ENCODE assay signal across 1 cellular context in the genomic region with DNA sequence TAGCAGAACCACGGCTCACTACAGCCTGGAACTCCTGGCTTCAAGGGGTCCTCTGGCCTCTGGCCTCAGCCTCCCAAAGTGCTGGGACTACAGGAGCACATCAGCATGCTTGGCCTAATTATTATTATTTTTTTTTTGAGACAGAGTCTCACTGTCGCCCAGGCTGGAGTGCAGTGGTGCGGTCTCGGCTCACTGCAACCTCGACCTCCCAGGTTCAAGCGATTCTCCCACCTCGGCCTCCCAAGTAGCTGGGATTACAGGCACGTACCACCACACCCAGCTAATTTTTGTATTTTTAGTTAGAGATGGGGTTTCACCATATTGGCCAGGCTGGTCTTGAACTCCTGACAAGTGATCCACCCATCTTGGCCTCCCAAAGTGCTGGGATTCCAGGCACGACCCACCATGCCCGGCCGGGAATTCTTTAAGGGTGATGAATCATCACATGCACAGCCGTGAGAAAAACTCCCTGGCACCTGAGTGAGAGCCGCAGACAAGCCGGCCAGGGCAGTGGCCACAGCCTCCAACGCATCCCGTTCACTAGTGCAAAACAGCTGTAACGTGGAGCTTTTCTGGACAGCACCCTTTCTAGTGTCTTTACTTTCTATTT.
TF ChIP-seq lines count a peak whose summit lies in the region.
"Not testable (repeated sequence)": the region's sequence is repeated elsewhere in the genome, so short reads cannot be mapped to it uniquely, and the experiment has no call there.

No MANE protein-coding gene starts in this region.

TF ChIP-seq in HepG2, 621 proteins besides CTCF, POLR2A, EP300 and RAD21 (continued from another document and continues in another):
- TF ChIP-seq, protein P1, sequence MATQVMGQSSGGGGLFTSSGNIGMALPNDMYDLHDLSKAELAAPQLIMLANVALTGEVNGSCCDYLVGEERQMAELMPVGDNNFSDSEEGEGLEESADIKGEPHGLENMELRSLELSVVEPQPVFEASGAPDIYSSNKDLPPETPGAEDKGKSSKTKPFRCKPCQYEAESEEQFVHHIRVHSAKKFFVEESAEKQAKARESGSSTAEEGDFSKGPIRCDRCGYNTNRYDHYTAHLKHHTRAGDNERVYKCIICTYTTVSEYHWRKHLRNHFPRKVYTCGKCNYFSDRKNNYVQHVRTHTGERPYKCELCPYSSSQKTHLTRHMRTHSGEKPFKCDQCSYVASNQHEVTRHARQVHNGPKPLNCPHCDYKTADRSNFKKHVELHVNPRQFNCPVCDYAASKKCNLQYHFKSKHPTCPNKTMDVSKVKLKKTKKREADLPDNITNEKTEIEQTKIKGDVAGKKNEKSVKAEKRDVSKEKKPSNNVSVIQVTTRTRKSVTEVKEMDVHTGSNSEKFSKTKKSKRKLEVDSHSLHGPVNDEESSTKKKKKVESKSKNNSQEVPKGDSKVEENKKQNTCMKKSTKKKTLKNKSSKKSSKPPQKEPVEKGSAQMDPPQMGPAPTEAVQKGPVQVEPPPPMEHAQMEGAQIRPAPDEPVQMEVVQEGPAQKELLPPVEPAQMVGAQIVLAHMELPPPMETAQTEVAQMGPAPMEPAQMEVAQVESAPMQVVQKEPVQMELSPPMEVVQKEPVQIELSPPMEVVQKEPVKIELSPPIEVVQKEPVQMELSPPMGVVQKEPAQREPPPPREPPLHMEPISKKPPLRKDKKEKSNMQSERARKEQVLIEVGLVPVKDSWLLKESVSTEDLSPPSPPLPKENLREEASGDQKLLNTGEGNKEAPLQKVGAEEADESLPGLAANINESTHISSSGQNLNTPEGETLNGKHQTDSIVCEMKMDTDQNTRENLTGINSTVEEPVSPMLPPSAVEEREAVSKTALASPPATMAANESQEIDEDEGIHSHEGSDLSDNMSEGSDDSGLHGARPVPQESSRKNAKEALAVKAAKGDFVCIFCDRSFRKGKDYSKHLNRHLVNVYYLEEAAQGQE (IDR thresholded peaks at IDR 0.05; ENCODE audit: borderline replicate concordance in 1 of 2, low read depth in 1 of 2, low read length in 2 of 2): peak in 1 of 2 experiments; percentile 26; a peak in 2 of 4 replicates
- peak; percentile 50; the same call in 1 of the 3 replicates for TF ChIP-seq MXI1 (IDR thresholded peaks at IDR 0.05; ENCODE audit: borderline replicate concordance, low read depth, low read length)
- TF ChIP-seq RARA (CRISPR knock-in tag; IDR thresholded peaks at IDR 0.05): peak; percentile 49; the same call in 1 of the 2 replicates
- peak; percentile 65; the same call in 1 of the 2 replicates for TF ChIP-seq ZNF274 (CRISPR knock-in tag; IDR thresholded peaks at IDR 0.05)
- TF ChIP-seq, protein P2, sequence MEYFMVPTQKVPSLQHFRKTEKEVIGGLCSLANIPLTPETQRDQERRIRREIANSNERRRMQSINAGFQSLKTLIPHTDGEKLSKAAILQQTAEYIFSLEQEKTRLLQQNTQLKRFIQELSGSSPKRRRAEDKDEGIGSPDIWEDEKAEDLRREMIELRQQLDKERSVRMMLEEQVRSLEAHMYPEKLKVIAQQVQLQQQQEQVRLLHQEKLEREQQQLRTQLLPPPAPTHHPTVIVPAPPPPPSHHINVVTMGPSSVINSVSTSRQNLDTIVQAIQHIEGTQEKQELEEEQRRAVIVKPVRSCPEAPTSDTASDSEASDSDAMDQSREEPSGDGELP (IDR thresholded peaks at IDR 0.05; ENCODE audit: borderline replicate concordance, low read depth): peak; percentile 65; the same call in 1 of the 2 replicates
- peak; percentile 33; the same call in 1 of the 2 replicates for TF ChIP-seq ZNF749 (CRISPR knock-in tag; IDR thresholded peaks at IDR 0.05; ENCODE audit: borderline replicate concordance)
- TF ChIP-seq POLR2G (IDR thresholded peaks at IDR 0.05; ENCODE audit: low read depth, low read length): peak; percentile 82
- TF ChIP-seq SMYD3 (CRISPR knock-in tag; IDR thresholded peaks at IDR 0.05): 0 out of 2 replicates have a peak, but pooled peaks have one; percentile 9
- TF ChIP-seq, protein P3, sequence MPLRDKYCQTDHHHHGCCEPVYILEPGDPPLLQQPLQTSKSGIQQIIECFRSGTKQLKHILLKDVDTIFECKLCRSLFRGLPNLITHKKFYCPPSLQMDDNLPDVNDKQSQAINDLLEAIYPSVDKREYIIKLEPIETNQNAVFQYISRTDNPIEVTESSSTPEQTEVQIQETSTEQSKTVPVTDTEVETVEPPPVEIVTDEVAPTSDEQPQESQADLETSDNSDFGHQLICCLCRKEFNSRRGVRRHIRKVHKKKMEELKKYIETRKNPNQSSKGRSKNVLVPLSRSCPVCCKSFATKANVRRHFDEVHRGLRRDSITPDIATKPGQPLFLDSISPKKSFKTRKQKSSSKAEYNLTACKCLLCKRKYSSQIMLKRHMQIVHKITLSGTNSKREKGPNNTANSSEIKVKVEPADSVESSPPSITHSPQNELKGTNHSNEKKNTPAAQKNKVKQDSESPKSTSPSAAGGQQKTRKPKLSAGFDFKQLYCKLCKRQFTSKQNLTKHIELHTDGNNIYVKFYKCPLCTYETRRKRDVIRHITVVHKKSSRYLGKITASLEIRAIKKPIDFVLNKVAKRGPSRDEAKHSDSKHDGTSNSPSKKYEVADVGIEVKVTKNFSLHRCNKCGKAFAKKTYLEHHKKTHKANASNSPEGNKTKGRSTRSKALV (CRISPR knock-in tag; IDR thresholded peaks at IDR 0.05): peak; percentile 59; the same call in 1 of the 2 replicates
- peak; percentile 69 for TF ChIP-seq SALL1 (CRISPR knock-in tag; IDR thresholded peaks at IDR 0.05)
- TF ChIP-seq SIN3A (IDR thresholded peaks at IDR 0.05; ENCODE audit: borderline replicate concordance, low read depth, low read length): peak; percentile 78; the same call in 1 of the 2 replicates
- TF ChIP-seq HOXA5 (CRISPR knock-in tag; IDR thresholded peaks at IDR 0.05): 0 out of 2 replicates have a peak, but pooled peaks have one; percentile 71
- TF ChIP-seq ZMYM3 (CRISPR knock-in tag; IDR thresholded peaks at IDR 0.05): peak; percentile 59; the same call in 1 of the 2 replicates
- TF ChIP-seq ZFY (CRISPR knock-in tag; IDR thresholded peaks at IDR 0.05): peak; percentile 14; the same call in 1 of the 2 replicates
- TF ChIP-seq MAZ (IDR thresholded peaks at IDR 0.05; ENCODE audit: borderline replicate concordance, low read depth, low read length): 0 out of 2 replicates have a peak, but pooled peaks have one; percentile 7
- TF ChIP-seq MAZ (CRISPR knock-in tag; IDR thresholded peaks at IDR 0.05; ENCODE audit: low read depth): not testable (repeated sequence)
- peak; percentile 37; the same call in 1 of the 2 replicates for TF ChIP-seq ZNF143 (CRISPR knock-in tag; IDR thresholded peaks at IDR 0.05)
- TF ChIP-seq KDM5B (CRISPR knock-in tag; IDR thresholded peaks at IDR 0.05; ENCODE audit: borderline replicate concordance): 0 out of 2 replicates have a peak, but pooled peaks have one; percentile 63
- TF ChIP-seq RBM39 (IDR thresholded peaks at IDR 0.05; ENCODE audit: low read depth, low read length, poor library complexity, severe bottlenecking): peak; percentile 63
- TF ChIP-seq SAFB2 (CRISPR knock-in tag; IDR thresholded peaks at IDR 0.05; ENCODE audit: borderline replicate concordance, low read depth): peak; percentile 64; the same call in 1 of the 2 replicates
- peak; percentile 87 for TF ChIP-seq BHLHE40 (IDR thresholded peaks at IDR 0.05; ENCODE audit: low read length)
- TF ChIP-seq, protein P4, sequence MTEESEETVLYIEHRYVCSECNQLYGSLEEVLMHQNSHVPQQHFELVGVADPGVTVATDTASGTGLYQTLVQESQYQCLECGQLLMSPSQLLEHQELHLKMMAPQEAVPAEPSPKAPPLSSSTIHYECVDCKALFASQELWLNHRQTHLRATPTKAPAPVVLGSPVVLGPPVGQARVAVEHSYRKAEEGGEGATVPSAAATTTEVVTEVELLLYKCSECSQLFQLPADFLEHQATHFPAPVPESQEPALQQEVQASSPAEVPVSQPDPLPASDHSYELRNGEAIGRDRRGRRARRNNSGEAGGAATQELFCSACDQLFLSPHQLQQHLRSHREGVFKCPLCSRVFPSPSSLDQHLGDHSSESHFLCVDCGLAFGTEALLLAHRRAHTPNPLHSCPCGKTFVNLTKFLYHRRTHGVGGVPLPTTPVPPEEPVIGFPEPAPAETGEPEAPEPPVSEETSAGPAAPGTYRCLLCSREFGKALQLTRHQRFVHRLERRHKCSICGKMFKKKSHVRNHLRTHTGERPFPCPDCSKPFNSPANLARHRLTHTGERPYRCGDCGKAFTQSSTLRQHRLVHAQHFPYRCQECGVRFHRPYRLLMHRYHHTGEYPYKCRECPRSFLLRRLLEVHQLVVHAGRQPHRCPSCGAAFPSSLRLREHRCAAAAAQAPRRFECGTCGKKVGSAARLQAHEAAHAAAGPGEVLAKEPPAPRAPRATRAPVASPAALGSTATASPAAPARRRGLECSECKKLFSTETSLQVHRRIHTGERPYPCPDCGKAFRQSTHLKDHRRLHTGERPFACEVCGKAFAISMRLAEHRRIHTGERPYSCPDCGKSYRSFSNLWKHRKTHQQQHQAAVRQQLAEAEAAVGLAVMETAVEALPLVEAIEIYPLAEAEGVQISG (CRISPR knock-in tag; IDR thresholded peaks at IDR 0.05): peak; percentile 72
- TF ChIP-seq ZNF549 (CRISPR knock-in tag; IDR thresholded peaks at IDR 0.05): 0 out of 2 replicates have a peak, but pooled peaks have one; percentile 51
- TF ChIP-seq MTA1 (CRISPR knock-in tag; IDR thresholded peaks at IDR 0.05; ENCODE audit: borderline replicate concordance): peak; percentile 44; the same call in 1 of the 2 replicates
- 0 out of 2 replicates have a peak, but pooled peaks have one; percentile 5 for TF ChIP-seq ZNF331 (CRISPR knock-in tag; IDR thresholded peaks at IDR 0.05)
- TF ChIP-seq, protein P5, sequence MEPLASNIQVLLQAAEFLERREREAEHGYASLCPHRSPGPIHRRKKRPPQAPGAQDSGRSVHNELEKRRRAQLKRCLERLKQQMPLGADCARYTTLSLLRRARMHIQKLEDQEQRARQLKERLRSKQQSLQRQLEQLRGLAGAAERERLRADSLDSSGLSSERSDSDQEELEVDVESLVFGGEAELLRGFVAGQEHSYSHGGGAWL (CRISPR knock-in tag; IDR thresholded peaks at IDR 0.05): 0 out of 2 replicates have a peak, but pooled peaks have one; percentile 45
- TF ChIP-seq ZNF160 (CRISPR knock-in tag; IDR thresholded peaks at IDR 0.05): 0 out of 2 replicates have a peak, but pooled peaks have one; percentile 37
- TF ChIP-seq, protein P6, sequence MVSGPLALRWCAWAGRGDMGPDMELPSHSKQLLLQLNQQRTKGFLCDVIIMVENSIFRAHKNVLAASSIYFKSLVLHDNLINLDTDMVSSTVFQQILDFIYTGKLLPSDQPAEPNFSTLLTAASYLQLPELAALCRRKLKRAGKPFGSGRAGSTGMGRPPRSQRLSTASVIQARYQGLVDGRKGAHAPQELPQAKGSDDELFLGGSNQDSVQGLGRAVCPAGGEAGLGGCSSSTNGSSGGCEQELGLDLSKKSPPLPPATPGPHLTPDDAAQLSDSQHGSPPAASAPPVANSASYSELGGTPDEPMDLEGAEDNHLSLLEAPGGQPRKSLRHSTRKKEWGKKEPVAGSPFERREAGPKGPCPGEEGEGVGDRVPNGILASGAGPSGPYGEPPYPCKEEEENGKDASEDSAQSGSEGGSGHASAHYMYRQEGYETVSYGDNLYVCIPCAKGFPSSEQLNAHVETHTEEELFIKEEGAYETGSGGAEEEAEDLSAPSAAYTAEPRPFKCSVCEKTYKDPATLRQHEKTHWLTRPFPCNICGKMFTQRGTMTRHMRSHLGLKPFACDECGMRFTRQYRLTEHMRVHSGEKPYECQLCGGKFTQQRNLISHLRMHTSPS (CRISPR knock-in tag; IDR thresholded peaks at IDR 0.05; ENCODE audit: low read depth): peak; percentile 71; the same call in 1 of the 2 replicates
- TF ChIP-seq KDM1A (CRISPR knock-in tag; IDR thresholded peaks at IDR 0.05): peak; percentile 50; the same call in 1 of the 2 replicates
- 0 out of 2 replicates have a peak, but pooled peaks have one; percentile 41 for TF ChIP-seq TMF1 (CRISPR knock-in tag; IDR thresholded peaks at IDR 0.05; ENCODE audit: low read depth)
- TF ChIP-seq, protein P7, sequence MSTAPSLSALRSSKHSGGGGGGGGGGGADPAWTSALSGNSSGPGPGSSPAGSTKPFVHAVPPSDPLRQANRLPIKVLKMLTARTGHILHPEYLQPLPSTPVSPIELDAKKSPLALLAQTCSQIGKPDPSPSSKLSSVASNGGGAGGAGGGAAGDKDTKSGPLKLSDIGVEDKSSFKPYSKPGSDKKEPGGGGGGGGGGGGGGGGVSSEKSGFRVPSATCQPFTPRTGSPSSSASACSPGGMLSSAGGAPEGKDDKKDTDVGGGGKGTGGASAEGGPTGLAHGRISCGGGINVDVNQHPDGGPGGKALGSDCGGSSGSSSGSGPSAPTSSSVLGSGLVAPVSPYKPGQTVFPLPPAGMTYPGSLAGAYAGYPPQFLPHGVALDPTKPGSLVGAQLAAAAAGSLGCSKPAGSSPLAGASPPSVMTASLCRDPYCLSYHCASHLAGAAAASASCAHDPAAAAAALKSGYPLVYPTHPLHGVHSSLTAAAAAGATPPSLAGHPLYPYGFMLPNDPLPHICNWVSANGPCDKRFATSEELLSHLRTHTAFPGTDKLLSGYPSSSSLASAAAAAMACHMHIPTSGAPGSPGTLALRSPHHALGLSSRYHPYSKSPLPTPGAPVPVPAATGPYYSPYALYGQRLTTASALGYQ (CRISPR knock-in tag; IDR thresholded peaks at IDR 0.05): 0 out of 2 replicates have a peak, but pooled peaks have one; percentile 17
- peak; percentile 26; the same call in 1 of the 2 replicates for TF ChIP-seq ZNF605 (CRISPR knock-in tag; IDR thresholded peaks at IDR 0.05)
- peak; percentile 79; the same call in 1 of the 2 replicates for TF ChIP-seq ZNF598 (CRISPR knock-in tag; IDR thresholded peaks at IDR 0.05; ENCODE audit: borderline replicate concordance)
- TF ChIP-seq, protein P8, sequence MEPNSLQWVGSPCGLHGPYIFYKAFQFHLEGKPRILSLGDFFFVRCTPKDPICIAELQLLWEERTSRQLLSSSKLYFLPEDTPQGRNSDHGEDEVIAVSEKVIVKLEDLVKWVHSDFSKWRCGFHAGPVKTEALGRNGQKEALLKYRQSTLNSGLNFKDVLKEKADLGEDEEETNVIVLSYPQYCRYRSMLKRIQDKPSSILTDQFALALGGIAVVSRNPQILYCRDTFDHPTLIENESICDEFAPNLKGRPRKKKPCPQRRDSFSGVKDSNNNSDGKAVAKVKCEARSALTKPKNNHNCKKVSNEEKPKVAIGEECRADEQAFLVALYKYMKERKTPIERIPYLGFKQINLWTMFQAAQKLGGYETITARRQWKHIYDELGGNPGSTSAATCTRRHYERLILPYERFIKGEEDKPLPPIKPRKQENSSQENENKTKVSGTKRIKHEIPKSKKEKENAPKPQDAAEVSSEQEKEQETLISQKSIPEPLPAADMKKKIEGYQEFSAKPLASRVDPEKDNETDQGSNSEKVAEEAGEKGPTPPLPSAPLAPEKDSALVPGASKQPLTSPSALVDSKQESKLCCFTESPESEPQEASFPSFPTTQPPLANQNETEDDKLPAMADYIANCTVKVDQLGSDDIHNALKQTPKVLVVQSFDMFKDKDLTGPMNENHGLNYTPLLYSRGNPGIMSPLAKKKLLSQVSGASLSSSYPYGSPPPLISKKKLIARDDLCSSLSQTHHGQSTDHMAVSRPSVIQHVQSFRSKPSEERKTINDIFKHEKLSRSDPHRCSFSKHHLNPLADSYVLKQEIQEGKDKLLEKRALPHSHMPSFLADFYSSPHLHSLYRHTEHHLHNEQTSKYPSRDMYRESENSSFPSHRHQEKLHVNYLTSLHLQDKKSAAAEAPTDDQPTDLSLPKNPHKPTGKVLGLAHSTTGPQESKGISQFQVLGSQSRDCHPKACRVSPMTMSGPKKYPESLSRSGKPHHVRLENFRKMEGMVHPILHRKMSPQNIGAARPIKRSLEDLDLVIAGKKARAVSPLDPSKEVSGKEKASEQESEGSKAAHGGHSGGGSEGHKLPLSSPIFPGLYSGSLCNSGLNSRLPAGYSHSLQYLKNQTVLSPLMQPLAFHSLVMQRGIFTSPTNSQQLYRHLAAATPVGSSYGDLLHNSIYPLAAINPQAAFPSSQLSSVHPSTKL (CRISPR knock-in tag; IDR thresholded peaks at IDR 0.05): peak; percentile 76
